ENCODE assay signal across 9 cellular contexts in genomic region chr5:160423025-160423554, GRCh38. TPM values are rescaled to one million over a fixed set of nuclear protein-coding genes. Genes with fewer than 3 reads are reported as not detected.
DNase-seq lines count a peak whose midpoint lies in the region; ATAC-seq, FAIRE-seq and TF ChIP-seq lines count a peak whose summit lies in the region.
"Had no signal": no experiment of that assay in that cellular context is flagged by ENCODE, and none has a peak within 500 bp of the region (broad histone marks: within the 10 kb centered on the region; RNA-seq: fewer than 3 reads in every experiment).

No MANE protein-coding gene starts in this region.

- no peak for DNase-seq in A549 (ENCODE audit: low read depth in 1 of 2, low spot score in 1 of 2)
- no peak for DNase-seq in GM12891 (ENCODE audit: insufficient read length, low spot score)
- DNase-seq in NCI-H748 treated with DMSO at 0.1 percent for 48 hours (lab: John Stamatoyannopoulos, UW) = peak; percentile 17
- no peak for DNase-seq in CD1c-positive myeloid dendritic cell (ENCODE audit: extremely low spot score)
- no peak for DNase-seq in NCI-H446 treated with DMSO at 0.1 percent for 48 hours (lab: John Stamatoyannopoulos, UW)
- DNase-seq in kidney = no peak
- DNase-seq: psoas muscle had no signal

- H3K27ac ChIP-seq in A549 (no peak overlapping the region; a peak in 1 of 6 replicates), esophagus (ENCODE audit: low read depth in 2 of 2, low read length in 1 of 2) (peak overlapping the region; percentile 31 to 66), kidney (ENCODE audit: low read depth in 2 of 2, low read length in 2 of 2) (no peak overlapping the region)
- H3K27ac ChIP-seq: psoas muscle had no signal

- H3K27me3 ChIP-seq in esophagus (ENCODE audit: control insufficient read depth in 1 of 2, insufficient read depth in 2 of 2, low read length in 2 of 2) = no peaks in the 10 kb centered on the region

- CTCF ChIA-PET in A549 (lab: Yijun Ruan, JAX) = interaction anchor here (1.5 to 14.8 kb wide), 2 partner anchors 17 to 401 kb away, joined by 4 to 139 read pairs; no protein-coding TSS in a partner anchor

- H3K4me3 ChIP-seq in A549 (peak overlapping the region; percentile 80), esophagus (ENCODE audit: low read depth in 1 of 2, low read length in 2 of 2) (peak overlapping the region in 1 of 2 donors; percentile 77), kidney (ENCODE audit: low read length in 2 of 2) (no peak overlapping the region)

- POLR2A ChIA-PET in A549 (lab: Yijun Ruan, JAX) = no interaction called here

- FAIRE-seq in A549 (lab: Jason Lieb, UNC) = no peak
- FAIRE-seq in GM12891 (lab: Jason Lieb, UNC) = peak; percentile 83
- no peak for FAIRE-seq in kidney (lab: Jason Lieb, UNC)

- no peak for TF ChIP-seq POLR2A in A549 (IDR thresholded peaks at IDR 0.05; ENCODE audit: low read length)
- no peak for TF ChIP-seq POLR2A in GM12891 (IDR thresholded peaks at IDR 0.05; ENCODE audit: low read depth, low read length)

- WGBS in A549 (ENCODE audit: missing lambda C conversion rate) = 39% methylated on average over 2 of the region's 2 CpGs
- 26 to 37% methylated on average over 2 of the region's 2 CpGs for WGBS in esophagus, 2 donors

- intact Hi-C loops in kidney (cut with DNase I) = no loop called here

- peaks cover 34% of the 10 kb centered on the region for H3K4me1 ChIP-seq in A549
- no peaks in the 10 kb centered on the region for H3K4me1 ChIP-seq in esophagus (ENCODE audit: control insufficient read depth in 2 of 2, insufficient read depth in 2 of 2, low read length in 1 of 2)
- H3K4me1 ChIP-seq in kidney (ENCODE audit: control insufficient read depth in 1 of 2, insufficient read depth in 1 of 2, low read depth in 1 of 2, low read length in 2 of 2) = peaks cover 2 to 3% of the 10 kb centered on the region in 2 donors

- no peak overlapping the region for H3K9ac ChIP-seq in kidney (ENCODE audit: low read length in 2 of 2)

- H3K36me3 ChIP-seq in esophagus (ENCODE audit: control insufficient read depth in 2 of 2, insufficient read depth in 2 of 2, low read length in 1 of 2) (peaks cover 0 to 5% of the 10 kb centered on the region in 2 donors), kidney (ENCODE audit: control insufficient read depth in 1 of 2, insufficient read depth in 2 of 2, low read length in 2 of 2) (no peaks in the 10 kb centered on the region)

- H3K4me2 ChIP-seq in A549 = peak overlapping the region; percentile 86

- no peak for TF ChIP-seq CTCF in A549 (IDR thresholded peaks at IDR 0.05)
- no peak for TF ChIP-seq CTCF in kidney (IDR thresholded peaks at IDR 0.05; ENCODE audit: borderline replicate concordance, extremely low read depth, insufficient read depth)

- H3K9me3 ChIP-seq in A549 (no peaks in the 10 kb centered on the region), esophagus (ENCODE audit: control insufficient read depth in 2 of 2, insufficient read depth in 1 of 2, low read depth in 1 of 2, low read length in 1 of 2) (no peaks in the 10 kb centered on the region), kidney (ENCODE audit: control insufficient read depth in 1 of 2, low read length in 2 of 2) (no peaks in the 10 kb centered on the region)
- H3K9me3 ChIP-seq: psoas muscle had no signal

- ATAC-seq in A549 (no peak), GM19035 (IDR thresholded peaks at IDR 0.05; ENCODE audit: unreplicated experiment) (no peak)
- ATAC-seq: psoas muscle had no signal

- TF ChIP-seq EP300 in A549 (IDR thresholded peaks at IDR 0.05) = no peak

- no peak for TF ChIP-seq RAD21 in A549 (conservative IDR thresholded peaks at IDR 0.05 in 1 of 2, IDR thresholded peaks at IDR 0.05 in 1 of 2)

TF ChIP-seq in A549, 52 proteins besides CTCF, POLR2A, EP300 and RAD21:
- TF ChIP-seq RCOR1 (IDR thresholded peaks at IDR 0.05; ENCODE audit: low read depth, low read length) (no peak), ZNF302 (CRISPR knock-in tag; IDR thresholded peaks at IDR 0.05) (no peak), ZC3H11A (IDR thresholded peaks at IDR 0.05) (no peak), HDAC2 (IDR thresholded peaks at IDR 0.05) (no peak), EHMT2 (IDR thresholded peaks at IDR 0.05; ENCODE audit: low read depth) (no peak)
TF ChIP-seq in A549: peak in this region for 0.

TF ChIP-seq in GM12891, 5 proteins besides CTCF, POLR2A, EP300 and RAD21:
- TF ChIP-seq TAF1 (IDR thresholded peaks at IDR 0.05; ENCODE audit: low read depth, low read length) (no peak), POU2F2 (IDR thresholded peaks at IDR 0.05; ENCODE audit: low read depth, low read length) (no peak), SPI1 (IDR thresholded peaks at IDR 0.05; ENCODE audit: low read depth, low read length) (no peak), POLR2AphosphoS5 (IDR thresholded peaks at IDR 0.05; ENCODE audit: low read depth, low read length) (no peak)

RNA-seq across cellular contexts. Expression of gene PTTG1, which starts 1.4 kb away (rescaled TPM):
- 180 and 227 TPM in 2 replicates for polyA plus RNA-seq in A549 (2011; rRNA removed)
- 337 and 460 TPM in 2 replicates for polyA plus RNA-seq in A549 (2012; cell fraction: cytosol; rRNA removed)
- polyA plus RNA-seq in A549 (2012; cell fraction: nucleus; rRNA removed) = 109 and 125 TPM in 2 replicates
- 195 to 226 TPM (median 222 TPM) in 3 replicates for polyA plus RNA-seq in A549 (2017; fragmentation: RNase III; extraction: RNeasy Plus Mini Kit Qiagen cat#74134 plus additional on column Dnase treatment)
- 40.3 and 40.9 TPM in 2 replicates for polyA minus RNA-seq in A549 (2011; rRNA and poly(A)+ RNA removed)
- polyA plus RNA-seq in GM12891 (2012; ENCODE audit: low read depth, missing spikeins) = 176 TPM
- 100 to 1,000 TPM in 1 of 2 donors, 10 to 100 TPM in 1; 96.5 to 118 TPM for polyA plus RNA-seq in esophagus
- 2.5 TPM for total RNA-seq in kidney
- 4.4 TPM for polyA plus RNA-seq in kidney (ENCODE audit: insufficient read depth, low read depth, low replicate concordance)

RNA-seq across cellular contexts. Expression of gene SLU7, which starts 4.2 kb away (rescaled TPM):
- 49.0 and 67.0 TPM in 2 replicates for polyA plus RNA-seq in A549 (2011; rRNA removed)
- polyA plus RNA-seq in A549 (2012; cell fraction: cytosol; rRNA removed) = 9.8 and 19.1 TPM in 2 replicates
- 7.3 and 16.3 TPM in 2 replicates for polyA plus RNA-seq in A549 (2012; cell fraction: nucleus; rRNA removed)
- 68.9 to 80.0 TPM (median 75.5 TPM) in 3 replicates for polyA plus RNA-seq in A549 (2017; fragmentation: RNase III; extraction: RNeasy Plus Mini Kit Qiagen cat#74134 plus additional on column Dnase treatment)
- 9.0 and 9.3 TPM in 2 replicates for polyA minus RNA-seq in A549 (2011; rRNA and poly(A)+ RNA removed)
- 57.3 TPM for polyA plus RNA-seq in GM12891 (2012; ENCODE audit: low read depth, missing spikeins)
- 10 to 100 TPM; 22.8 to 23.9 TPM for polyA plus RNA-seq in esophagus
- 56.9 TPM for total RNA-seq in kidney
- 41.7 TPM for polyA plus RNA-seq in kidney (ENCODE audit: insufficient read depth, low read depth, low replicate concordance)

RNA-seq across cellular contexts. Expression of gene FAM200C, which starts 23.2 kb away (rescaled TPM):
- polyA plus RNA-seq in A549 (2011; rRNA removed) (4.3 TPM in 2 replicates), A549 (2017; fragmentation: RNase III; extraction: RNeasy Plus Mini Kit Qiagen cat#74134 plus additional on column Dnase treatment) (2.5 to 2.7 TPM (median 2.6 TPM) in 3 replicates), esophagus (1 to 10 TPM in 1 of 2 donors, under 1 TPM in 1; 0.93 to 1.9 TPM), kidney (ENCODE audit: insufficient read depth, low read depth, low replicate concordance) (5.3 TPM)
- polyA plus RNA-seq in A549 (2012; cell fraction: cytosol; rRNA removed) = 0.63 and 0.82 TPM in 2 replicates
- polyA plus RNA-seq in A549 (2012; cell fraction: nucleus; rRNA removed) = 0.56 and 0.95 TPM in 2 replicates
- polyA minus RNA-seq in A549 (2011; rRNA and poly(A)+ RNA removed) = 1.8 and 2.9 TPM in 2 replicates
- polyA plus RNA-seq in GM12891 (2012; ENCODE audit: low read depth, missing spikeins) = 1.0 TPM
- total RNA-seq in kidney = 4.8 TPM

RNA-seq across cellular contexts. Expression of gene C1QTNF2, which starts 52.7 kb away (rescaled TPM):
- polyA plus RNA-seq in A549 (2011; rRNA removed) = 0.04 TPM in 1 of 2 replicates, not detected in the other
- 0.04 and 0.12 TPM in 2 replicates for polyA plus RNA-seq in A549 (2012; cell fraction: cytosol; rRNA removed)
- polyA plus RNA-seq in A549 (2012; cell fraction: nucleus; rRNA removed) = 0.16 and 0.20 TPM in 2 replicates
- polyA plus RNA-seq in A549 (2017; fragmentation: RNase III; extraction: RNeasy Plus Mini Kit Qiagen cat#74134 plus additional on column Dnase treatment) = 0.06 to 0.08 TPM (median 0.08 TPM) in 3 replicates
- polyA minus RNA-seq in A549 (2011; rRNA and poly(A)+ RNA removed) = not detected in 2 replicates
- polyA plus RNA-seq in GM12891 (2012; ENCODE audit: low read depth, missing spikeins) = not detected
- polyA plus RNA-seq in esophagus = under 1 TPM; 0.53 to 0.69 TPM
- 2.8 TPM for total RNA-seq in kidney
- polyA plus RNA-seq in kidney (ENCODE audit: insufficient read depth, low read depth, low replicate concordance) = 1.4 TPM

Comparison
In these comparisons a context has a peak if more than half of its experiments do, and no peak if none do; other contexts are left out.
1. H3K27ac ChIP-seq: peak in esophagus (2 of 2); none in A549 (0 of 2) and kidney (0 of 2).
2. RNA of gene PTTG1, which starts 1.4 kb away (polyA plus RNA-seq): 109 to 460 TPM in A549 and 96.5 to 118 TPM in esophagus; 4.4 TPM in kidney (single experiment); every median in the first group is over 10 times any median in the second.